ENCODE assay signal across 36 cellular contexts in the genomic region with DNA sequence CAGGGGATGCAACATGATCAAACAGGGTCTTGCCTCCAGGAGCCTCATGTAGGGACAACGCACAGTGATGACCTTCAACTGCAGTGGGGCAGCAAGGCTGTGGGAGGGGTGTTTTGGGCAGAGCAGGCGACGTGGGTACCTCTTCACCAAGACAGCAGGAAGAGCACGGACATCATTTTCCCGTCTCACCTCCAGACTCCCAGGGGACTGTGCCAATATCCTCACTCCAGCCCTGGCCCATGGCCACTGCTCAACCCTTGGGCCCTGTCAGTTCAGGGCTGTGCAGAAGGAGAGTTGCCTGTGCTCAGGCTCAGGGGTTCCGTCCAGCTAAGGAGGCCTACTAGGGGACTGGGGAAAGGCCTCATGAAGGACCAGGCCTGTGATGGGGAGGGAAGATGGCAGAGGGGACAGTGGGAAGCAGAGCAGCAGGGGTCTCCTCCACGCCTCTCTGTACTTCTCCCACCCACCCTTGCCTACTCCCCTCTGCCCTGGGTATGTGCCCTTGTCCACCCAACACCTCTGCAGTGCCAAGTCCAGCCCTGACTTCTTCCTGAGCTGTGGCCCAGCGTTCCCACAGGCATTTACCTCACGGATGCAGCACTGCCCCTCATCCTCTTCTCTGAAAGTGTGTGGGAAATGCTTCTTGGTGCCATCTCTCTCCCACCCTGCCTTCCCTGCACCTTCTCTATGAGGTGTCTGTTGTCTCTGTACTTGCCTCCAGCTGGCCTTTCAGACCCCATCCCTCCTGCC. TPM values are rescaled to one million over a fixed set of nuclear protein-coding genes. Genes with fewer than 3 reads are reported as not detected.
A peak's percentile ranks its signal among the peaks of the same experiment; 100 is the strongest.
DNase-seq lines count a peak whose midpoint lies in the region; ATAC-seq, FAIRE-seq and TF ChIP-seq lines count a peak whose summit lies in the region.
"Had no signal": no experiment of that assay in that cellular context is flagged by ENCODE, and none has a peak within 500 bp of the region (broad histone marks: within the 10 kb centered on the region; RNA-seq: fewer than 3 reads in every experiment).

No MANE protein-coding gene starts in this region.

- TF ChIP-seq CTCF in osteoblast (IDR thresholded peaks at IDR 0.05; ENCODE audit: extremely low read depth, low read depth, low read length) (no peak), uterus (IDR thresholded peaks at IDR 0.05) (no peak)

- H3K9me3 ChIP-seq in osteoblast (ENCODE audit: low read depth, low read length) (no peaks in the 10 kb centered on the region), uterus (no peaks in the 10 kb centered on the region)
- H3K9me3 ChIP-seq: right atrium auricular region, thoracic aorta had no signal

- no peaks in the 10 kb centered on the region for H3K79me2 ChIP-seq in osteoblast (ENCODE audit: insufficient read depth, low read length)

- H3K27me3 ChIP-seq in osteoblast (ENCODE audit: insufficient read depth, low read length) (no peaks in the 10 kb centered on the region), uterus (no peaks in the 10 kb centered on the region)
- H3K27me3 ChIP-seq: neural progenitor cell, right atrium auricular region had no signal

- H3K9me3 Mint-ChIP-seq in activated CD4-positive, alpha-beta T cell treated with anti-CD3 and anti-CD28 coated beads, Interleukin-2, amount 10 ng/mL, durations not matched to agents 7 days and 5 days: no peaks in the 10 kb centered on the region
- no peaks in the 10 kb centered on the region for H3K9me3 Mint-ChIP-seq in activated T-helper 17 cell treated with anti-CD3 and anti-CD28 coated beads, Interleukin-2, amount 50 U/mL, for 72 hours
- H3K9me3 Mint-ChIP-seq: stimulated activated naive CD8-positive, alpha-beta T cell treated with anti-CD3 and anti-CD28 coated beads, Interleukin-15, Interleukin-2, amounts not matched to agents 100 ng/mL and 50 ng/mL, for 24 hours had no signal

- H3K27ac ChIP-seq in osteoblast (ENCODE audit: low read depth, low read length) (no peak overlapping the region), uterus (no peak overlapping the region)
- H3K27ac ChIP-seq: neural progenitor cell, right atrium auricular region, thoracic aorta, VCaP had no signal

- H2AFZ ChIP-seq in osteoblast (ENCODE audit: low read length): no peak overlapping the region
- H2AFZ ChIP-seq: neural progenitor cell had no signal

- H3K27ac Mint-ChIP-seq in activated CD4-positive, alpha-beta T cell treated with anti-CD3 and anti-CD28 coated beads, Interleukin-2, amount 10 ng/mL, durations not matched to agents 7 days and 5 days: peak overlapping the region; percentile 64
- no peak overlapping the region for H3K27ac Mint-ChIP-seq in activated T-helper 17 cell treated with anti-CD3 and anti-CD28 coated beads, Interleukin-2, amount 50 U/mL, for 72 hours
- H3K27ac Mint-ChIP-seq: activated naive CD8-positive, alpha-beta T cell; neural progenitor cell had no signal

- H3K36me3 Mint-ChIP-seq in activated CD4-positive, alpha-beta T cell treated with anti-CD3 and anti-CD28 coated beads, Interleukin-2, amount 10 ng/mL, durations not matched to agents 7 days and 5 days (ENCODE audit: low read depth): no peaks in the 10 kb centered on the region
- H3K36me3 Mint-ChIP-seq in activated T-helper 17 cell treated with anti-CD3 and anti-CD28 coated beads, Interleukin-2, amount 50 U/mL, for 72 hours (ENCODE audit: low read depth): no peaks in the 10 kb centered on the region
- H3K36me3 Mint-ChIP-seq: activated naive CD8-positive, alpha-beta T cell; neural progenitor cell had no signal

- no peak for ATAC-seq in activated T-helper 17 cell treated with anti-CD3 and anti-CD28 coated beads, Interleukin-2, amount 50 U/mL, for 72 hours (replicated peaks)
- ATAC-seq: esophagus mucosa, HepG2, Panc1 had no signal

- H3K4me1 ChIP-seq in osteoblast (ENCODE audit: insufficient read depth, low read length) (no peaks in the 10 kb centered on the region), uterus (no peaks in the 10 kb centered on the region)
- H3K4me1 ChIP-seq: neural progenitor cell, right atrium auricular region had no signal

- peak; percentile 14 for FAIRE-seq in GM12892 (lab: Jason Lieb, UNC)
- FAIRE-seq: A204.1, astrocyte, GM12878, H54, kidney, small intestine, urothelium cell line had no signal

- POLR2A ChIA-PET in activated CD4-positive, alpha-beta T cell treated with anti-CD3 and anti-CD28 coated beads, Interleukin-2, amount 10 ng/mL, durations not matched to agents 7 days and 5 days (lab: Charles Lee): no interaction called here

- peaks cover 76% of the 10 kb centered on the region for H3K4me1 Mint-ChIP-seq in activated CD4-positive, alpha-beta T cell treated with anti-CD3 and anti-CD28 coated beads, Interleukin-2, amount 10 ng/mL, durations not matched to agents 7 days and 5 days
- no peaks in the 10 kb centered on the region for H3K4me1 Mint-ChIP-seq in activated T-helper 17 cell treated with anti-CD3 and anti-CD28 coated beads, Interleukin-2, amount 50 U/mL, for 72 hours
- H3K4me1 Mint-ChIP-seq: neural progenitor cell had no signal

- H3K4me3 Mint-ChIP-seq in activated CD4-positive, alpha-beta T cell treated with anti-CD3 and anti-CD28 coated beads, Interleukin-2, amount 10 ng/mL, durations not matched to agents 7 days and 5 days: peak overlapping the region; percentile 75
- peak overlapping the region; percentile 7 for H3K4me3 Mint-ChIP-seq in activated T-helper 17 cell treated with anti-CD3 and anti-CD28 coated beads, Interleukin-2, amount 50 U/mL, for 72 hours
- H3K4me3 Mint-ChIP-seq: activated naive CD8-positive, alpha-beta T cell; neural progenitor cell had no signal

- H3K36me3 ChIP-seq in osteoblast (ENCODE audit: insufficient read depth, low read length) (no peaks in the 10 kb centered on the region), uterus (no peaks in the 10 kb centered on the region)
- H3K36me3 ChIP-seq: neural progenitor cell, right atrium auricular region, thoracic aorta had no signal

- TF ChIP-seq POLR2A in GM12892 (IDR thresholded peaks at IDR 0.05; ENCODE audit: low read depth, low read length): no peak
- TF ChIP-seq POLR2A in uterus (IDR thresholded peaks at IDR 0.05): no peak

- H3K4me3 ChIP-seq in osteoblast (ENCODE audit: insufficient read depth, low read length) (no peak overlapping the region), uterus (no peak overlapping the region)
- H3K4me3 ChIP-seq: GM12878, neural progenitor cell, right atrium auricular region, thoracic aorta had no signal

- intact Hi-C loops in uterus (cut with DNase I; ENCODE audit: low total_unique reads) (no loop called here), head of caudate nucleus (cut with DNase I) (no loop called here)

- H3K27me3 Mint-ChIP-seq in activated CD4-positive, alpha-beta T cell treated with anti-CD3 and anti-CD28 coated beads, Interleukin-2, amount 10 ng/mL, durations not matched to agents 7 days and 5 days: no peaks in the 10 kb centered on the region
- no peaks in the 10 kb centered on the region for H3K27me3 Mint-ChIP-seq in activated T-helper 17 cell treated with anti-CD3 and anti-CD28 coated beads, Interleukin-2, amount 50 U/mL, for 72 hours
- H3K27me3 Mint-ChIP-seq: activated naive CD8-positive, alpha-beta T cell; stimulated activated naive CD8-positive, alpha-beta T cell treated with anti-CD3 and anti-CD28 coated beads, Interleukin-15, Interleukin-2, amounts not matched to agents 100 ng/mL and 50 ng/mL, for 24 hours had no signal

- no peak overlapping the region for H3K4me2 ChIP-seq in osteoblast (ENCODE audit: insufficient read depth, low read length)
- H3K4me2 ChIP-seq: neural progenitor cell had no signal

- DNase-seq in activated CD4-positive, alpha-beta T cell treated with anti-CD3 and anti-CD28 coated beads, Interleukin-2, amount 10 ng/mL, durations not matched to agents 7 days and 5 days: no peak
- no peak for DNase-seq in activated CD4-positive, alpha-beta T cell treated with anti-CD3 and anti-CD28 coated beads, Interleukin-2, amount 50 U/mL, for 4 hours
- DNase-seq in GM12892 (ENCODE audit: insufficient read length) (no peak), osteoblast (ENCODE audit: insufficient read length, low spot score, missing footprints) (peak; percentile 34), uterus (no peak), head of caudate nucleus (no peak), NCI-H1092 (lab: John Stamatoyannopoulos, UW) (no peak)
- DNase-seq: activated CD4-positive, alpha-beta T cell treated with anti-CD3 and anti-CD28 coated beads for 4 hours; activated CD8-positive, alpha-beta memory T cell treated with anti-CD3 and anti-CD28 coated beads, Interleukin-2, amount 50 U/mL, for 48 hours; AML-193; caudate nucleus; cortex of kidney; DMS 273 treated with DMSO at 0.1 percent for 48 hours; foreskin fibroblast; kidney; NCI-H1694 treated with DMSO at 0.1 percent for 48 hours; NCI-H446; NCI-H748 treated with DMSO at 0.1 percent for 48 hours; Right ventricle myocardium superior; small intestine; T1000 had no signal

- CTCF ChIA-PET in activated CD4-positive, alpha-beta T cell treated with anti-CD3 and anti-CD28 coated beads, Interleukin-2, amount 10 ng/mL, durations not matched to agents 7 days and 5 days (lab: Charles Lee): no interaction called here

- no peaks in the 10 kb centered on the region for H4K20me1 ChIP-seq in osteoblast (ENCODE audit: insufficient read depth, low read length)

RNA-seq across cellular contexts. Expression of a gene that starts 1.4 kb away (rescaled TPM):
- 10 to 100 TPM; 24.2 to 25.2 TPM for total RNA-seq in activated CD4-positive, alpha-beta T cell treated with anti-CD3 and anti-CD28 coated beads, Interleukin-2, amount 10 ng/mL, durations not matched to agents 7 days and 5 days
- polyA plus RNA-seq in GM12892 (2012; ENCODE audit: missing spikeins): 6.0 TPM
- 1 to 10 TPM; 4.1 to 4.3 TPM for total RNA-seq in activated T-helper 17 cell treated with anti-CD3 and anti-CD28 coated beads, Interleukin-2, amount 50 U/mL, for 72 hours
- total RNA-seq in osteoblast (not detected in 2 replicates), uterus (under 1 TPM in 1 of 4 donors, not detected in 3; 0.14 TPM)
- total RNA-seq: astrocyte, HepG2, right atrium auricular region, Right ventricle myocardium superior had no signal
- polyA plus RNA-seq: HepG2 had no signal

Comparison
In these comparisons a context has a peak if more than half of its experiments do, and no peak if none do; other contexts are left out.
1. RNA of a gene that starts 1.4 kb away (total RNA-seq): 24.2 to 25.2 TPM in activated CD4-positive, alpha-beta T cell treated with anti-CD3 and anti-CD28 coated beads, Interleukin-2, amount 10 ng/mL, durations not matched to agents 7 days and 5 days; 4.1 to 4.3 TPM in activated T-helper 17 cell treated with anti-CD3 and anti-CD28 coated beads, Interleukin-2, amount 50 U/mL, for 72 hours, 0.14 TPM in uterus and not detected in osteoblast; every median in the first group is over 4 times any median in the second.